ENCODE assay signal across 1 cellular context in the genomic region with DNA sequence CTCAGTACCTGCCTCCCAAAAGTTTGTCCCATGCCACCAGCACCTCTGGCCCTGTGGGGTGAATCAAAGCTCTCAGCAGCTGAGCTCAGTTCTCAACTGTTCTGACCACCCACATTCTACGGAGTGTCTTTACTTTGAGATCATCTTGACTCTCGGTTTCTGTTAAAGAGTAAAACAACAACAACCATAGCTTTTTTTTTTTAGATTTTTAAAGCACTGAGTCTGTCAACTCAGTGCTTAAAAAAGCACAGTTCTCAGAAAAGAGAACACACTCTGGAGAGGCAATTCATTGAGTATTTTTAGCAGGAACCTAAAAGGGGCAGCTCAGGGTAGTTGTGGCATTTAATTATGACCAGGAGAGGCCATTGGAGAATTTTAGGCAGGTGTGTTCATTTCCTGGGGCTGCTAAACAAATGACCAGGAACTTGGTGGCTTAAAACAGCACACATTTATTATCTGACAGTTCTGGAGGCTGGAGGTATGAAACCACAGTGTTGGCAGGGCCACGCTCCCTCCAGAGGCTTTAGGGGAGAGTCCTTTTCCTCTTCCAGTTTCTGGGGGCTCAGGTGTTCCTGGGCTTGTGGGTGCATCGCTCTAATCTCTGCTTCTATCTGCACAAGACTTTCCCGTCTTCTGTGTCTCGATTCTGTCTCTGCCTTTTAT.
A peak's percentile ranks its signal among the peaks of the same experiment; 100 is the strongest.
TF ChIP-seq lines count a peak whose summit lies in the region.

No MANE protein-coding gene starts in this region.

TF ChIP-seq in GM12878, 131 proteins besides CTCF, POLR2A, EP300 and RAD21:
- peak; percentile 41 for TF ChIP-seq ZNF384 (IDR thresholded peaks at IDR 0.05; ENCODE audit: borderline replicate concordance, low read depth, low read length)
- TF ChIP-seq, protein P1, sequence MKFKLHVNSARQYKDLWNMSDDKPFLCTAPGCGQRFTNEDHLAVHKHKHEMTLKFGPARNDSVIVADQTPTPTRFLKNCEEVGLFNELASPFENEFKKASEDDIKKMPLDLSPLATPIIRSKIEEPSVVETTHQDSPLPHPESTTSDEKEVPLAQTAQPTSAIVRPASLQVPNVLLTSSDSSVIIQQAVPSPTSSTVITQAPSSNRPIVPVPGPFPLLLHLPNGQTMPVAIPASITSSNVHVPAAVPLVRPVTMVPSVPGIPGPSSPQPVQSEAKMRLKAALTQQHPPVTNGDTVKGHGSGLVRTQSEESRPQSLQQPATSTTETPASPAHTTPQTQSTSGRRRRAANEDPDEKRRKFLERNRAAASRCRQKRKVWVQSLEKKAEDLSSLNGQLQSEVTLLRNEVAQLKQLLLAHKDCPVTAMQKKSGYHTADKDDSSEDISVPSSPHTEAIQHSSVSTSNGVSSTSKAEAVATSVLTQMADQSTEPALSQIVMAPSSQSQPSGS (IDR thresholded peaks at IDR 0.05; ENCODE audit: low read length), result peak; percentile 41; the same call in 1 of the 2 replicates
- TF ChIP-seq MEF2A (IDR thresholded peaks at IDR 0.05; ENCODE audit: insufficient read depth, low read depth, low read length), result peak; percentile 41; the same call in 1 of the 2 replicates
- peak; percentile 35; the same call in 1 of the 2 replicates for TF ChIP-seq TCF12 (IDR thresholded peaks at IDR 0.05; ENCODE audit: low read depth, low read length)
- no peak for TF ChIP-seq MYC (IDR thresholded peaks at IDR 0.05; ENCODE audit: insufficient read depth, insufficient read length, insufficient replicate concordance, low read length, severe bottlenecking)
- TF ChIP-seq NFIC (IDR thresholded peaks at IDR 0.05; ENCODE audit: low read depth, low read length), result peak; percentile 27; the same call in 1 of the 2 replicates
- peak; percentile 17; the same call in 1 of the 2 replicates for TF ChIP-seq MTA3 (IDR thresholded peaks at IDR 0.05; ENCODE audit: borderline replicate concordance, low read length)
- TF ChIP-seq, protein P2, sequence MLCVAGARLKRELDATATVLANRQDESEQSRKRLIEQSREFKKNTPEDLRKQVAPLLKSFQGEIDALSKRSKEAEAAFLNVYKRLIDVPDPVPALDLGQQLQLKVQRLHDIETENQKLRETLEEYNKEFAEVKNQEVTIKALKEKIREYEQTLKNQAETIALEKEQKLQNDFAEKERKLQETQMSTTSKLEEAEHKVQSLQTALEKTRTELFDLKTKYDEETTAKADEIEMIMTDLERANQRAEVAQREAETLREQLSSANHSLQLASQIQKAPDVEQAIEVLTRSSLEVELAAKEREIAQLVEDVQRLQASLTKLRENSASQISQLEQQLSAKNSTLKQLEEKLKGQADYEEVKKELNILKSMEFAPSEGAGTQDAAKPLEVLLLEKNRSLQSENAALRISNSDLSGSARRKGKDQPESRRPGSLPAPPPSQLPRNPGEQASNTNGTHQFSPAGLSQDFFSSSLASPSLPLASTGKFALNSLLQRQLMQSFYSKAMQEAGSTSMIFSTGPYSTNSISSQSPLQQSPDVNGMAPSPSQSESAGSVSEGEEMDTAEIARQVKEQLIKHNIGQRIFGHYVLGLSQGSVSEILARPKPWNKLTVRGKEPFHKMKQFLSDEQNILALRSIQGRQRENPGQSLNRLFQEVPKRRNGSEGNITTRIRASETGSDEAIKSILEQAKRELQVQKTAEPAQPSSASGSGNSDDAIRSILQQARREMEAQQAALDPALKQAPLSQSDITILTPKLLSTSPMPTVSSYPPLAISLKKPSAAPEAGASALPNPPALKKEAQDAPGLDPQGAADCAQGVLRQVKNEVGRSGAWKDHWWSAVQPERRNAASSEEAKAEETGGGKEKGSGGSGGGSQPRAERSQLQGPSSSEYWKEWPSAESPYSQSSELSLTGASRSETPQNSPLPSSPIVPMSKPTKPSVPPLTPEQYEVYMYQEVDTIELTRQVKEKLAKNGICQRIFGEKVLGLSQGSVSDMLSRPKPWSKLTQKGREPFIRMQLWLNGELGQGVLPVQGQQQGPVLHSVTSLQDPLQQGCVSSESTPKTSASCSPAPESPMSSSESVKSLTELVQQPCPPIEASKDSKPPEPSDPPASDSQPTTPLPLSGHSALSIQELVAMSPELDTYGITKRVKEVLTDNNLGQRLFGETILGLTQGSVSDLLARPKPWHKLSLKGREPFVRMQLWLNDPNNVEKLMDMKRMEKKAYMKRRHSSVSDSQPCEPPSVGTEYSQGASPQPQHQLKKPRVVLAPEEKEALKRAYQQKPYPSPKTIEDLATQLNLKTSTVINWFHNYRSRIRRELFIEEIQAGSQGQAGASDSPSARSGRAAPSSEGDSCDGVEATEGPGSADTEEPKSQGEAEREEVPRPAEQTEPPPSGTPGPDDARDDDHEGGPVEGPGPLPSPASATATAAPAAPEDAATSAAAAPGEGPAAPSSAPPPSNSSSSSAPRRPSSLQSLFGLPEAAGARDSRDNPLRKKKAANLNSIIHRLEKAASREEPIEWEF (IDR thresholded peaks at IDR 0.05; ENCODE audit: insufficient replicate concordance, low read depth, low read length), result no peak
- TF ChIP-seq, protein P3, sequence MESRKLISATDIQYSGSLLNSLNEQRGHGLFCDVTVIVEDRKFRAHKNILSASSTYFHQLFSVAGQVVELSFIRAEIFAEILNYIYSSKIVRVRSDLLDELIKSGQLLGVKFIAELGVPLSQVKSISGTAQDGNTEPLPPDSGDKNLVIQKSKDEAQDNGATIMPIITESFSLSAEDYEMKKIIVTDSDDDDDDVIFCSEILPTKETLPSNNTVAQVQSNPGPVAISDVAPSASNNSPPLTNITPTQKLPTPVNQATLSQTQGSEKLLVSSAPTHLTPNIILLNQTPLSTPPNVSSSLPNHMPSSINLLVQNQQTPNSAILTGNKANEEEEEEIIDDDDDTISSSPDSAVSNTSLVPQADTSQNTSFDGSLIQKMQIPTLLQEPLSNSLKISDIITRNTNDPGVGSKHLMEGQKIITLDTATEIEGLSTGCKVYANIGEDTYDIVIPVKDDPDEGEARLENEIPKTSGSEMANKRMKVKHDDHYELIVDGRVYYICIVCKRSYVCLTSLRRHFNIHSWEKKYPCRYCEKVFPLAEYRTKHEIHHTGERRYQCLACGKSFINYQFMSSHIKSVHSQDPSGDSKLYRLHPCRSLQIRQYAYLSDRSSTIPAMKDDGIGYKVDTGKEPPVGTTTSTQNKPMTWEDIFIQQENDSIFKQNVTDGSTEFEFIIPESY (IDR thresholded peaks at IDR 0.05), result no peak
- TF ChIP-seq CHD1 (IDR thresholded peaks at IDR 0.05; ENCODE audit: low read depth, low read length), result no peak
- no peak for TF ChIP-seq TCF3 (IDR thresholded peaks at IDR 0.05; ENCODE audit: borderline replicate concordance, insufficient read depth, low read depth, low read length)
- TF ChIP-seq ZZZ3 (IDR thresholded peaks at IDR 0.05; ENCODE audit: control insufficient read depth, insufficient read length, low read depth), result no peak
